Comparison of ENCODE assay signal across 18 cellular contexts in genomic region chr14:89232366-89233070, GRCh38.
A peak's percentile ranks its signal among the peaks of the same experiment; 100 is the strongest.
DNase-seq lines count a peak whose midpoint lies in the region; ATAC-seq and TF ChIP-seq lines count a peak whose summit lies in the region.
"Had no signal": no experiment of that assay in that cellular context is flagged by ENCODE, and none has a peak within 500 bp of the region (broad histone marks: within the 10 kb centered on the region; RNA-seq: fewer than 3 reads in every experiment).

No MANE protein-coding gene starts in this region.

- no peak overlapping the region for H3K27ac ChIP-seq in CD4-positive, alpha-beta T cell (ENCODE audit: low read depth, low read length)
- peak overlapping the region; percentile 47 to 77 (median 58) for H3K27ac ChIP-seq in esophagus squamous epithelium
- H3K27ac ChIP-seq in adrenal gland = peak overlapping the region in 1 of 5 donors; percentile 36
- H3K27ac ChIP-seq: RWPE1, SJCRH30 had no signal

- no peaks in the 10 kb centered on the region for H3K9me3 ChIP-seq in CD4-positive, alpha-beta T cell (ENCODE audit: control insufficient read depth, low read length)
- H3K9me3 ChIP-seq in esophagus squamous epithelium (no peaks in the 10 kb centered on the region), adrenal gland (replicated peaks in 1 of 3) (no peaks in the 10 kb centered on the region)
- H3K9me3 ChIP-seq: BE2C, SJCRH30 had no signal

- POLR2A ChIA-PET in CD4-positive, alpha-beta T cell (lab: Charles Lee) = no interaction called here

- no peak overlapping the region for H3K4me3 Mint-ChIP-seq in CD4-positive, alpha-beta T cell
- H3K4me3 Mint-ChIP-seq: CD8-positive, alpha-beta memory T cell had no signal

- CTCF ChIA-PET in CD4-positive, alpha-beta T cell (lab: Charles Lee) = no interaction called here

- peaks cover 13% of the 10 kb centered on the region for H3K36me3 Mint-ChIP-seq in CD4-positive, alpha-beta T cell (ENCODE audit: low read depth)

- H3K9me3 Mint-ChIP-seq in CD4-positive, alpha-beta T cell = no peaks in the 10 kb centered on the region
- H3K9me3 Mint-ChIP-seq: CD8-positive, alpha-beta memory T cell had no signal

- H3K27ac Mint-ChIP-seq in CD4-positive, alpha-beta T cell = peak overlapping the region; percentile 47

- no peak for DNase-seq in CD4-positive, alpha-beta T cell
- DNase-seq in HuH-7 (ENCODE audit: low spot score) (peak; percentile 16), esophagus squamous epithelium (lab: John Stamatoyannopoulos, UW) (no peak), retina (peak; percentile 80), Kasumi-1 (lab: John Stamatoyannopoulos, UW) (no peak), mucosa of gallbladder (ENCODE audit: low spot score) (no peak), adrenal gland (no peak)
- DNase-seq: BE2C; CD8-positive, alpha-beta memory T cell; H7; MM.1S; NCI-H1105 treated with DMSO at 0.1 percent for 48 hours; NCI-H1930; NCI-H526 treated with DMSO at 0.1 percent for 48 hours; NK-92 treated with Interleukin-12 subunit alpha and Interleukin-12 subunit beta, amount 100 ng/mL, for 24 hours; OCI-M1; SJCRH30 had no signal

- no peaks in the 10 kb centered on the region for H3K27me3 ChIP-seq in CD4-positive, alpha-beta T cell (ENCODE audit: control insufficient read depth, insufficient read depth, low read length)
- H3K27me3 ChIP-seq in esophagus squamous epithelium (no peaks in the 10 kb centered on the region), adrenal gland (no peaks in the 10 kb centered on the region)
- H3K27me3 ChIP-seq: BE2C, SJCRH30 had no signal

- no peak for ATAC-seq in CD4-positive, alpha-beta T cell (ENCODE audit: poor library complexity)

- no peaks in the 10 kb centered on the region for H3K27me3 Mint-ChIP-seq in CD4-positive, alpha-beta T cell

- H3K4me1 Mint-ChIP-seq in CD4-positive, alpha-beta T cell (ENCODE audit: low read depth) = peaks cover 67% of the 10 kb centered on the region

- TF ChIP-seq POLR2A in esophagus squamous epithelium (IDR thresholded peaks at IDR 0.05) (no peak), adrenal gland (IDR thresholded peaks at IDR 0.05) (no peak)

- peak overlapping the region in 1 of 4 donors; percentile 6 for H3K4me3 ChIP-seq in esophagus squamous epithelium
- H3K4me3 ChIP-seq in adrenal gland = no peak overlapping the region
- H3K4me3 ChIP-seq: SJCRH30 had no signal

- intact Hi-C loops in CD4-positive, alpha-beta T cell (cut with DNase I, micrococcal nuclease) = no loop called here
- intact Hi-C loops in esophagus squamous epithelium (cut with DNase I) = no loop called here
- intact Hi-C loops in adrenal gland (cut with DNase I) = loop anchor here in 1 of 2 donors (10.0 kb wide), 2 partner anchors 48 to 188 kb away; no protein-coding TSS in a partner anchor

- WGBS in esophagus squamous epithelium, 2 donors = 46 to 52% methylated on average over 10 to 15 of the region's 15 CpGs
- 77 to 84% (median 81%) methylated on average over 15 of the region's 15 CpGs for WGBS in adrenal gland, 4 donors

- H3K4me1 ChIP-seq in esophagus squamous epithelium (peaks cover 0 to 88% (median 25%) of the 10 kb centered on the region in 3 donors), adrenal gland (replicated peaks in 1 of 2) (peaks cover 16 to 25% of the 10 kb centered on the region in 2 donors)

- H3K36me3 ChIP-seq in esophagus squamous epithelium = no peaks in the 10 kb centered on the region
- no peaks in the 10 kb centered on the region for H3K36me3 ChIP-seq in adrenal gland (replicated peaks in 1 of 2)
- H3K36me3 ChIP-seq: BE2C, SJCRH30 had no signal

- TF ChIP-seq CTCF in CD4-positive, alpha-beta T cell (IDR thresholded peaks at IDR 0.05) = no peak
- no peak for TF ChIP-seq CTCF in esophagus squamous epithelium (IDR thresholded peaks at IDR 0.05)
- no peak for TF ChIP-seq CTCF in adrenal gland (IDR thresholded peaks at IDR 0.05)

Comparison
In these comparisons a context has a peak if more than half of its experiments do, and no peak if none do; other contexts are left out.
1. DNase-seq: peak in HuH-7 (single experiment) and retina (single experiment); none in CD4-positive, alpha-beta T cell (0 of 10), esophagus squamous epithelium (single experiment), Kasumi-1 (0 of 2), mucosa of gallbladder (single experiment) and adrenal gland (0 of 7).